ENCODE assay signal across 25 cellular contexts in the genomic region with DNA sequence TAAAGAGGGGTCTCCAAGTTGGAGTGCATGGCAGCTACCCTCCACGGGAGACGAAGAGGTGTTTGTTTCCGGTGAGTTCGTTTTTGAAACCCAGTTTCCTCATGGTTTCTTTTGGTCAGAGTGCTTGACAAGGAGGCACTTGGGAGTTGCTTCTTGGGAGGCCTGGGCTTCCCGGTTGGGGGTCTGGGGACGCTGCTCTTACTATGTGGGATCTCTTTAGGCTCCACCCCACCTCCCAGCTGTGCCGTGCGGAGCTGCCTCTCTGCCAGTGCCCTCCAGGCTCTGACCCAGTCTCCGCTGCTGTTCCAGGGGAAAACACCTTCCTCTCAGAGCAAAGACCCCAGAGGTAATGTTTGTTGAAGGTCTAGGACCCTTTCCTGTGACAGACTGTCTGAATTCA.
"Had no signal": no experiment of that assay in that cellular context is flagged by ENCODE, and none has a peak within 500 bp of the region (broad histone marks: within the 10 kb centered on the region; RNA-seq: fewer than 3 reads in every experiment).

No MANE protein-coding gene starts in this region.

- H3K9me3 ChIP-seq: heart right ventricle, left ventricle myocardium inferior, stomach, thyroid gland, upper lobe of left lung had no signal

- H3K36me3 Mint-ChIP-seq: natural killer cell had no signal

- H3K9me3 Mint-ChIP-seq: activated CD4-positive, alpha-beta memory T cell treated with anti-CD3 and anti-CD28 coated beads, Interleukin-2, amount 10 ng/mL, durations not matched to agents 7 days and 5 days; activated naive CD4-positive, alpha-beta T cell treated with anti-CD3 and anti-CD28 coated beads for 36 hours; activated T-cell treated with anti-CD3 and anti-CD28 coated beads, Interleukin-2, amount 50 U/mL, for 72 hours; natural killer cell; stimulated activated naive B cell treated with anti-CD40 and anti-IgM and Interleukin-4, amounts not matched to agents 10 μg/mL and 1 μg/mL and 100 μg/mL, for 72 hours; T-helper 1 cell treated with Interleukin-12 subunit alpha and Interleukin-12 subunit beta and Interleukin-4 antibody, amounts not matched to agents 30 μg/mL and 1 μg/mL, for 36 hours had no signal

- DNase-seq: activated CD4-positive, alpha-beta memory T cell treated with anti-CD3 and anti-CD28 coated beads, Interleukin-2, amount 10 ng/mL, durations not matched to agents 7 days and 5 days; activated CD4-positive, alpha-beta T cell treated with anti-CD3 and anti-CD28 coated beads for 48 hours; activated naive CD4-positive, alpha-beta T cell treated with anti-CD3 and anti-CD28 coated beads for 36 hours; activated T-cell treated with anti-CD3 and anti-CD28 coated beads, Interleukin-2, amount 50 U/mL, for 72 hours; amygdala; central memory CD4-positive, alpha-beta T cell; foreskin fibroblast; heart right ventricle; left ventricle myocardium inferior; mesendoderm; natural killer cell; right cardiac atrium; stimulated activated CD4-positive, alpha-beta T cell treated with anti-CD3 and anti-CD28 coated beads, Interleukin-15, amount 100 ng/mL, for 24 hours; stimulated activated CD4-positive, alpha-beta T cell treated with anti-CD3 and anti-CD28 coated beads, Interleukin-2, amount 100 ng/mL, for 24 hours; stimulated activated naive B cell treated with anti-CD40 and anti-IgM and Interleukin-4, amounts not matched to agents 10 μg/mL and 1 μg/mL and 100 μg/mL, for 72 hours; stomach; SW 1271; T-helper 9 cell; thyroid gland had no signal

- H3K27me3 Mint-ChIP-seq: activated CD4-positive, alpha-beta memory T cell treated with anti-CD3 and anti-CD28 coated beads, Interleukin-2, amount 10 ng/mL, durations not matched to agents 7 days and 5 days; stimulated activated naive B cell treated with anti-CD40 and anti-IgM and Interleukin-4, amounts not matched to agents 10 μg/mL and 1 μg/mL and 100 μg/mL, for 72 hours had no signal

- H3K4me1 ChIP-seq: heart right ventricle, left ventricle myocardium inferior, thyroid gland, upper lobe of left lung had no signal

- H3K27ac Mint-ChIP-seq: activated CD4-positive, alpha-beta memory T cell treated with anti-CD3 and anti-CD28 coated beads, Interleukin-2, amount 10 ng/mL, durations not matched to agents 7 days and 5 days; activated naive CD4-positive, alpha-beta T cell treated with anti-CD3 and anti-CD28 coated beads for 36 hours; activated T-cell treated with anti-CD3 and anti-CD28 coated beads, Interleukin-2, amount 50 U/mL, for 72 hours; natural killer cell; T-helper 1 cell treated with Interleukin-12 subunit alpha and Interleukin-12 subunit beta and Interleukin-4 antibody, amounts not matched to agents 30 μg/mL and 1 μg/mL, for 36 hours had no signal

- H3K27me3 ChIP-seq: heart right ventricle, stomach, thyroid gland, upper lobe of left lung had no signal

- H3K4me1 Mint-ChIP-seq: activated CD4-positive, alpha-beta memory T cell treated with anti-CD3 and anti-CD28 coated beads, Interleukin-2, amount 10 ng/mL, durations not matched to agents 7 days and 5 days; natural killer cell had no signal

- ATAC-seq: activated CD4-positive, CD25-positive, alpha-beta regulatory T cell treated with anti-CD3 and anti-CD28 coated beads, Interleukin-2, amount 50 U/mL, for 24 hours; activated T-cell treated with anti-CD3 and anti-CD28 coated beads, Interleukin-2, amount 50 U/mL, for 72 hours; esophagus mucosa; natural killer cell; right cardiac atrium; stimulated activated naive B cell treated with anti-CD40 and anti-IgM and Interleukin-4, amounts not matched to agents 10 μg/mL and 1 μg/mL and 100 μg/mL, for 72 hours had no signal

- H3K27ac ChIP-seq: heart right ventricle, left ventricle myocardium inferior, stomach, thyroid gland, upper lobe of left lung, VCaP had no signal

- H3K4me3 ChIP-seq: heart right ventricle, left ventricle myocardium inferior, lung, stomach, thyroid gland, upper lobe of left lung had no signal

- H3K4me3 Mint-ChIP-seq: activated CD4-positive, alpha-beta memory T cell treated with anti-CD3 and anti-CD28 coated beads, Interleukin-2, amount 10 ng/mL, durations not matched to agents 7 days and 5 days; activated naive CD4-positive, alpha-beta T cell treated with anti-CD3 and anti-CD28 coated beads for 36 hours; activated T-cell treated with anti-CD3 and anti-CD28 coated beads, Interleukin-2, amount 50 U/mL, for 72 hours; natural killer cell; stimulated activated naive B cell treated with anti-CD40 and anti-IgM and Interleukin-4, amounts not matched to agents 10 μg/mL and 1 μg/mL and 100 μg/mL, for 72 hours; T-helper 1 cell treated with Interleukin-12 subunit alpha and Interleukin-12 subunit beta and Interleukin-4 antibody, amounts not matched to agents 30 μg/mL and 1 μg/mL, for 36 hours had no signal
